1 cellular context compared by ENCODE assay signal in genomic region chr18:32906506-32907214, GRCh38.
TF ChIP-seq lines count a peak whose summit lies in the region.

No MANE protein-coding gene starts in this region.

TF ChIP-seq in WTC11, 78 proteins besides CTCF, POLR2A, EP300 and RAD21 (continued from another document):
- TF ChIP-seq JAZF1 (CRISPR knock-in tag; IDR thresholded peaks at IDR 0.05) (no peak), AR (CRISPR knock-in tag; IDR thresholded peaks at IDR 0.05) (no peak), ATF6 (CRISPR knock-in tag; IDR thresholded peaks at IDR 0.05) (no peak)
TF ChIP-seq in WTC11: peak in this region for 0.
